Comparison of ENCODE assay signal across 14 cellular contexts in genomic region chr6:108758884-108759283, GRCh38.
DNase-seq lines count a peak whose midpoint lies in the region; ATAC-seq and TF ChIP-seq lines count a peak whose summit lies in the region.
"Had no signal": no experiment of that assay in that cellular context is flagged by ENCODE, and none has a peak within 500 bp of the region (broad histone marks: within the 10 kb centered on the region; RNA-seq: fewer than 3 reads in every experiment).

No MANE protein-coding gene starts in this region.

- no peaks in the 10 kb centered on the region for H3K36me3 Mint-ChIP-seq in activated CD4-positive, alpha-beta memory T cell treated with anti-CD3 and anti-CD28 coated beads, Interleukin-2, amount 10 ng/mL, durations not matched to agents 7 days and 5 days (ENCODE audit: low read depth)
- no peaks in the 10 kb centered on the region for H3K36me3 Mint-ChIP-seq in activated CD4-positive, alpha-beta memory T cell treated with anti-CD3 and anti-CD28 coated beads for 36 hours
- H3K36me3 Mint-ChIP-seq in endodermal cell (ENCODE audit: low read depth): no peaks in the 10 kb centered on the region

- H3K4me1 ChIP-seq in endodermal cell (ENCODE audit: control insufficient read depth, insufficient read depth, low read length): no peaks in the 10 kb centered on the region
- H3K4me1 ChIP-seq in right lobe of liver: peaks cover 0 to 42% (median 20%) of the 10 kb centered on the region in 4 donors
- no peaks in the 10 kb centered on the region for H3K4me1 ChIP-seq in upper lobe of right lung
- H3K4me1 ChIP-seq: A549, Caco-2, HAP-1 had no signal

- no peak for TF ChIP-seq CTCF in endodermal cell (conservative IDR thresholded peaks at IDR 0.05)
- no peak for TF ChIP-seq CTCF in right lobe of liver (IDR thresholded peaks at IDR 0.05)
- no peak for TF ChIP-seq CTCF in upper lobe of right lung (IDR thresholded peaks at IDR 0.05)

- 95% methylated on average over 5 of the region's 5 CpGs; no CpG with 5 or more reads in 1 of the 2 experiments for WGBS in endodermal cell (ENCODE audit: insufficient coverage in 1 of 2, insufficient read length in 1 of 2), 2 experiments
- 75% methylated on average over 5 of the region's 5 CpGs for WGBS in right lobe of liver (ENCODE audit: insufficient coverage, low coverage, low lambda C conversion rate, missing lambda C conversion rate)

- H3K4me3 ChIP-seq in endodermal cell (ENCODE audit: low read length) (no peak overlapping the region), right lobe of liver (no peak overlapping the region), upper lobe of right lung (no peak overlapping the region)
- H3K4me3 ChIP-seq: A549, HAP-1 had no signal

- intact Hi-C loops in activated CD4-positive, alpha-beta memory T cell treated with anti-CD3 and anti-CD28 coated beads for 36 hours (cut with micrococcal nuclease): no loop called here
- intact Hi-C loops in right lobe of liver (cut with DNase I): no loop called here
- intact Hi-C loops in upper lobe of right lung (cut with DNase I): no loop called here

- no peak overlapping the region for H3K27ac ChIP-seq in endodermal cell (ENCODE audit: low read depth, low read length)
- peak overlapping the region in 1 of 3 donors; percentile 24 for H3K27ac ChIP-seq in right lobe of liver
- H3K27ac ChIP-seq in upper lobe of right lung: no peak overlapping the region
- H3K27ac ChIP-seq: 22Rv1, A549, C4-2B had no signal

- peaks cover 18% of the 10 kb centered on the region for H3K27me3 Mint-ChIP-seq in activated CD4-positive, alpha-beta memory T cell treated with anti-CD3 and anti-CD28 coated beads, Interleukin-2, amount 10 ng/mL, durations not matched to agents 7 days and 5 days
- H3K27me3 Mint-ChIP-seq in activated CD4-positive, alpha-beta memory T cell treated with anti-CD3 and anti-CD28 coated beads for 36 hours: peaks cover 1% of the 10 kb centered on the region
- H3K27me3 Mint-ChIP-seq in endodermal cell (ENCODE audit: insufficient read depth): peaks cover 26% of the 10 kb centered on the region
- H3K27me3 Mint-ChIP-seq: CD4-positive, alpha-beta T cell had no signal

- no peaks in the 10 kb centered on the region for H3K9me3 Mint-ChIP-seq in activated CD4-positive, alpha-beta memory T cell treated with anti-CD3 and anti-CD28 coated beads, Interleukin-2, amount 10 ng/mL, durations not matched to agents 7 days and 5 days
- H3K9me3 Mint-ChIP-seq in activated CD4-positive, alpha-beta memory T cell treated with anti-CD3 and anti-CD28 coated beads for 36 hours: no peaks in the 10 kb centered on the region
- H3K9me3 Mint-ChIP-seq in endodermal cell: no peaks in the 10 kb centered on the region
- H3K9me3 Mint-ChIP-seq: CD4-positive, alpha-beta T cell had no signal

- no peak overlapping the region for H3K27ac Mint-ChIP-seq in activated CD4-positive, alpha-beta memory T cell treated with anti-CD3 and anti-CD28 coated beads, Interleukin-2, amount 10 ng/mL, durations not matched to agents 7 days and 5 days
- no peak overlapping the region for H3K27ac Mint-ChIP-seq in activated CD4-positive, alpha-beta memory T cell treated with anti-CD3 and anti-CD28 coated beads for 36 hours
- no peak overlapping the region for H3K27ac Mint-ChIP-seq in endodermal cell
- H3K27ac Mint-ChIP-seq: CD4-positive, alpha-beta T cell had no signal

- POLR2A ChIA-PET in activated CD4-positive, alpha-beta memory T cell treated with anti-CD3 and anti-CD28 coated beads, Interleukin-2, amount 10 ng/mL, durations not matched to agents 7 days and 5 days (lab: Charles Lee): no interaction called here
- POLR2A ChIA-PET in activated CD4-positive, alpha-beta memory T cell treated with anti-CD3 and anti-CD28 coated beads for 36 hours (lab: Charles Lee): no interaction called here

- no peak overlapping the region for H3K9ac ChIP-seq in endodermal cell (ENCODE audit: extremely low read depth, low read length, poor library complexity, severe bottlenecking)

- no peak overlapping the region for H3K4me3 Mint-ChIP-seq in activated CD4-positive, alpha-beta memory T cell treated with anti-CD3 and anti-CD28 coated beads, Interleukin-2, amount 10 ng/mL, durations not matched to agents 7 days and 5 days
- H3K4me3 Mint-ChIP-seq in activated CD4-positive, alpha-beta memory T cell treated with anti-CD3 and anti-CD28 coated beads for 36 hours: no peak overlapping the region
- no peak overlapping the region for H3K4me3 Mint-ChIP-seq in endodermal cell
- H3K4me3 Mint-ChIP-seq: CD4-positive, alpha-beta T cell had no signal

- ATAC-seq in right lobe of liver (peak; percentile 81 to 83 (median 81)), upper lobe of right lung (no peak), GM21619 (IDR thresholded peaks at IDR 0.05; ENCODE audit: unreplicated experiment) (no peak)
- ATAC-seq: A549 had no signal

- peak; percentile 10 for DNase-seq in activated CD4-positive, alpha-beta memory T cell treated with anti-CD3 and anti-CD28 coated beads, Interleukin-2, amount 10 ng/mL, durations not matched to agents 7 days and 5 days
- DNase-seq in activated CD4-positive, alpha-beta memory T cell treated with anti-CD3 and anti-CD28 coated beads for 36 hours: no peak
- DNase-seq in endodermal cell (peak; percentile 26), right lobe of liver (no peak), upper lobe of right lung (no peak)
- no peak for DNase-seq in stimulated activated CD4-positive, alpha-beta T cell treated with anti-CD3 and anti-CD28 coated beads, Interleukin-2, amount 100 ng/mL, for 24 hours
- DNase-seq: AML-193; Caco-2; CD4-positive, alpha-beta T cell had no signal

- H3K9me3 ChIP-seq in endodermal cell (ENCODE audit: control insufficient read depth, low read length) (no peaks in the 10 kb centered on the region), right lobe of liver (no peaks in the 10 kb centered on the region), upper lobe of right lung (no peaks in the 10 kb centered on the region)
- H3K9me3 ChIP-seq: A549, Caco-2, HAP-1 had no signal

- H3K36me3 ChIP-seq in endodermal cell (ENCODE audit: control insufficient read depth, insufficient read depth, low read length) (no peaks in the 10 kb centered on the region), right lobe of liver (no peaks in the 10 kb centered on the region), upper lobe of right lung (no peaks in the 10 kb centered on the region)
- H3K36me3 ChIP-seq: HAP-1 had no signal

- H3K27me3 ChIP-seq in endodermal cell (ENCODE audit: control insufficient read depth, insufficient read depth, low read length, poor library complexity, severe bottlenecking) (peaks cover under 1% of the 10 kb centered on the region), right lobe of liver (no peaks in the 10 kb centered on the region), upper lobe of right lung (no peaks in the 10 kb centered on the region)

- CTCF ChIA-PET in activated CD4-positive, alpha-beta memory T cell treated with anti-CD3 and anti-CD28 coated beads, Interleukin-2, amount 10 ng/mL, durations not matched to agents 7 days and 5 days (lab: Charles Lee): no interaction called here
- CTCF ChIA-PET in activated CD4-positive, alpha-beta memory T cell treated with anti-CD3 and anti-CD28 coated beads for 36 hours (lab: Charles Lee): no interaction called here

- H3K4me1 Mint-ChIP-seq in activated CD4-positive, alpha-beta memory T cell treated with anti-CD3 and anti-CD28 coated beads, Interleukin-2, amount 10 ng/mL, durations not matched to agents 7 days and 5 days: peaks cover 6% of the 10 kb centered on the region
- no peaks in the 10 kb centered on the region for H3K4me1 Mint-ChIP-seq in activated CD4-positive, alpha-beta memory T cell treated with anti-CD3 and anti-CD28 coated beads for 36 hours (ENCODE audit: low read depth)
- peaks cover 6% of the 10 kb centered on the region for H3K4me1 Mint-ChIP-seq in endodermal cell

- TF ChIP-seq POLR2A in right lobe of liver (IDR thresholded peaks at IDR 0.05): no peak

Comparison
In these comparisons a context has a peak if more than half of its experiments do, and no peak if none do; other contexts are left out.
1. DNase-seq: peak in activated CD4-positive, alpha-beta memory T cell treated with anti-CD3 and anti-CD28 coated beads, Interleukin-2, amount 10 ng/mL, durations not matched to agents 7 days and 5 days (single experiment) and endodermal cell (single experiment); none in activated CD4-positive, alpha-beta memory T cell treated with anti-CD3 and anti-CD28 coated beads for 36 hours (single experiment), right lobe of liver (0 of 3), upper lobe of right lung (single experiment) and stimulated activated CD4-positive, alpha-beta T cell treated with anti-CD3 and anti-CD28 coated beads, Interleukin-2, amount 100 ng/mL, for 24 hours (0 of 2).
2. ATAC-seq: peak in right lobe of liver (4 of 4); none in upper lobe of right lung (single experiment) and GM21619 (single experiment).